In genomic region chr6:99151634-99152344, GRCh38 we compare ENCODE assay signal across 8 cellular contexts.
DNase-seq lines count a peak whose midpoint lies in the region; ATAC-seq lines count a peak whose summit lies in the region.

No MANE protein-coding gene starts in this region.

- no peak overlapping the region for H3K4me3 Mint-ChIP-seq in activated naive CD8-positive, alpha-beta T cell treated with anti-CD3 and anti-CD28 coated beads for 36 hours
- H3K4me3 Mint-ChIP-seq in immature natural killer cell, result no peak overlapping the region

- H3K27me3 Mint-ChIP-seq in activated naive CD8-positive, alpha-beta T cell treated with anti-CD3 and anti-CD28 coated beads for 36 hours, result peaks cover 16% of the 10 kb centered on the region
- H3K27me3 Mint-ChIP-seq in immature natural killer cell (ENCODE audit: low read depth in 3 of 3), result peaks cover 6 to 8% (median 6%) of the 10 kb centered on the region in 3 donors

- H3K9me3 Mint-ChIP-seq in activated naive CD8-positive, alpha-beta T cell treated with anti-CD3 and anti-CD28 coated beads for 36 hours, result no peaks in the 10 kb centered on the region
- H3K9me3 Mint-ChIP-seq in immature natural killer cell, result peaks cover 0 to 11% (median 0%) of the 10 kb centered on the region in 6 donors

- ATAC-seq in GM18520 (IDR thresholded peaks at IDR 0.05; ENCODE audit: unreplicated experiment) (peak; percentile 81), HG02885 (IDR thresholded peaks at IDR 0.05; ENCODE audit: poor library complexity, unreplicated experiment) (peak; percentile 97), left colon (peak; percentile 40)

- intact Hi-C loops in left colon (cut with DNase I, micrococcal nuclease), result no loop called here

- no peaks in the 10 kb centered on the region for H3K36me3 Mint-ChIP-seq in activated naive CD8-positive, alpha-beta T cell treated with anti-CD3 and anti-CD28 coated beads for 36 hours
- H3K36me3 Mint-ChIP-seq in immature natural killer cell, result no peaks in the 10 kb centered on the region

- DNase-seq in COR-L47 (lab: John Stamatoyannopoulos, UW), result peak; percentile 22
- peak; percentile 16 to 26 for DNase-seq in NCI-H1930 (lab: John Stamatoyannopoulos, UW)
- peak; percentile 43 for DNase-seq in activated naive CD8-positive, alpha-beta T cell treated with anti-CD3 and anti-CD28 coated beads for 36 hours
- peak in 1 of 2 donors; percentile 40 for DNase-seq in left colon
- no peak for DNase-seq in immature natural killer cell
- no peak for DNase-seq in midbrain (lab: John Stamatoyannopoulos, UW)

- H3K27ac Mint-ChIP-seq in activated naive CD8-positive, alpha-beta T cell treated with anti-CD3 and anti-CD28 coated beads for 36 hours, result no peak overlapping the region
- H3K27ac Mint-ChIP-seq in immature natural killer cell, result no peak overlapping the region

- no peaks in the 10 kb centered on the region for H3K4me1 Mint-ChIP-seq in activated naive CD8-positive, alpha-beta T cell treated with anti-CD3 and anti-CD28 coated beads for 36 hours
- H3K4me1 Mint-ChIP-seq in immature natural killer cell, result no peaks in the 10 kb centered on the region

Comparison
In these comparisons a context has a peak if more than half of its experiments do, and no peak if none do; other contexts are left out.
1. DNase-seq: peak in COR-L47 (single experiment), NCI-H1930 (2 of 2) and activated naive CD8-positive, alpha-beta T cell treated with anti-CD3 and anti-CD28 coated beads for 36 hours (single experiment); none in immature natural killer cell (0 of 3) and midbrain (single experiment).
2. ATAC-seq: peak in every context shown above with its lines; median percentile 97 in HG02885; 81 in GM18520; 40 in left colon.